ENCODE assay signal across 11 cellular contexts in the genomic region with DNA sequence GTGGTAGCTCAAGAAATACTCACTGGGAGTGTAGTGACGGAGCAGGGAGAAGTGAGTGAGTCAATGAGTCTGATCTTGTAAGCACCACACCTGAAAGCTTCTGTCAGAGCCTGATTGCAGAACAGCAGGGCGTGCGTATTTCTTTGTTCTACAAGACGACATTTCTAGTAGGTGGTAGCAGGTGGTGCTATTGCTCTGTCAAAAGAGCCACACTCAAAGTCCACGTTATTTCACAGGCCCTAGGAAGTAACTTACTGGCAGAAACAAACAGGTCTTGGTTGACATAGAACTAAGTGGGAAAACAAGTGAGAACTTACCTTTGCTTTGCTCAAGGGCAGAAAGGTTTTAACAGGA. TPM values are rescaled to one million over a fixed set of nuclear protein-coding genes. Genes with fewer than 3 reads are reported as not detected.
DNase-seq lines count a peak whose midpoint lies in the region; ATAC-seq, FAIRE-seq and TF ChIP-seq lines count a peak whose summit lies in the region.
"Had no signal": no experiment of that assay in that cellular context is flagged by ENCODE, and none has a peak within 500 bp of the region (broad histone marks: within the 10 kb centered on the region; RNA-seq: fewer than 3 reads in every experiment).

No MANE protein-coding gene starts in this region.

- POLR2A ChIA-PET in SK-N-SH (lab: Yijun Ruan, JAX) (no interaction called here), OCI-LY7 (lab: Charles Lee) (interaction anchor here (0.7 to 5.7 kb wide), 4 partner anchors 10 to 38 kb away, joined by 3 to 51 read pairs (median 4); no protein-coding TSS in a partner anchor)

- FAIRE-seq in small intestine (lab: Jason Lieb, UNC) = no peak
- FAIRE-seq: astrocyte had no signal

- no peak for TF ChIP-seq EP300 in SK-N-SH (IDR thresholded peaks at IDR 0.05; ENCODE audit: borderline replicate concordance in 1 of 2, low read depth in 1 of 2, low read length in 1 of 2)

- 81% methylated on average over 5 of the region's 5 CpGs for WGBS in SK-N-SH (ENCODE audit: low lambda C conversion rate)
- 17 to 55% (median 19%) methylated on average over 5 of the region's 5 CpGs for WGBS in small intestine, 3 donors

- H4K20me1 ChIP-seq in SK-N-SH (ENCODE audit: insufficient read depth) (no peaks in the 10 kb centered on the region), OCI-LY7 (ENCODE audit: insufficient read depth, low read length) (no peaks in the 10 kb centered on the region)
- H4K20me1 ChIP-seq: BLaER1 treated with 17β-estradiol and CSF1 and Interleukin-3, amounts not matched to agents 10 nM and 100 nM had no signal

- H3K4me2 ChIP-seq in SK-N-SH (no peak overlapping the region), OCI-LY7 (ENCODE audit: low read length) (no peak overlapping the region)

- H3K4me3 ChIP-seq in SK-N-SH (ENCODE audit: low read depth in 2 of 2, low read length in 1 of 2) = no peak overlapping the region
- no peak overlapping the region for H3K4me3 ChIP-seq in OCI-LY7 (ENCODE audit: low read depth, low read length, poor library complexity, severe bottlenecking)
- no peak overlapping the region for H3K4me3 ChIP-seq in small intestine (ENCODE audit: low read depth in 1 of 2, low read length in 2 of 2)
- H3K4me3 ChIP-seq: BLaER1 treated with 17β-estradiol and CSF1 and Interleukin-3, amounts not matched to agents 10 nM and 100 nM had no signal

- peaks cover 0 to 6% of the 10 kb centered on the region in 2 experiments; a peak in 2 of 4 replicates for H3K4me1 ChIP-seq in SK-N-SH (ENCODE audit: control insufficient read depth in 1 of 2, insufficient read depth in 2 of 2, low read depth in 1 of 2, low read length in 1 of 2)
- H3K4me1 ChIP-seq in OCI-LY7 (ENCODE audit: insufficient read depth, low read length, poor library complexity, severe bottlenecking) = peaks cover 41% of the 10 kb centered on the region
- H3K4me1 ChIP-seq in small intestine (ENCODE audit: control insufficient read depth in 2 of 2, insufficient read depth in 1 of 2, low read depth in 1 of 2, low read length in 1 of 2) = no peaks in the 10 kb centered on the region

- ATAC-seq in SK-N-SH treated with all-trans-retinoic acid at 6 μM for 48 hours (no peak), esophagus mucosa (peak; percentile 97), GM21447 (IDR thresholded peaks at IDR 0.05; ENCODE audit: unreplicated experiment) (no peak), GM21381 (IDR thresholded peaks at IDR 0.05; ENCODE audit: unreplicated experiment) (no peak)

- H3F3A ChIP-seq in SK-N-SH (replicated peaks; ENCODE audit: insufficient read depth) = no peaks in the 10 kb centered on the region

- no peaks in the 10 kb centered on the region for H3K9me3 ChIP-seq in SK-N-SH
- H3K9me3 ChIP-seq in OCI-LY7 (ENCODE audit: low read length) = no peaks in the 10 kb centered on the region
- no peaks in the 10 kb centered on the region for H3K9me3 ChIP-seq in small intestine (ENCODE audit: control insufficient read depth, low read depth)

- CTCF ChIA-PET in SK-N-SH (lab: Yijun Ruan, JAX) = no interaction called here
- CTCF ChIA-PET in OCI-LY7 (lab: Charles Lee; ENCODE audit: unreplicated experiment) = interaction anchor here (1.0 to 3.1 kb wide), 2 partner anchors 10 to 423 kb away, joined by 4 to 12 read pairs; no protein-coding TSS in a partner anchor

- TF ChIP-seq CTCF in SK-N-SH (IDR thresholded peaks at IDR 0.05) (0 out of 2 replicates have a peak, but pooled peaks have one; percentile 12), OCI-LY7 (conservative IDR thresholded peaks at IDR 0.05; ENCODE audit: low read length) (peak; percentile 81)

- BruUV-seq in OCI-LY7 (replicated peaks; lab: Mats Ljungman, UMichigan) = no TSS peak

- H2AFZ ChIP-seq in SK-N-SH (ENCODE audit: low read depth) (no peak overlapping the region), OCI-LY7 (ENCODE audit: low read length) (0 out of 2 replicates have a peak overlapping the region, but pooled peaks have one; percentile 24)

- H3K27me3 ChIP-seq in SK-N-SH (ENCODE audit: insufficient read depth) = no peaks in the 10 kb centered on the region
- H3K27me3 ChIP-seq in small intestine (ENCODE audit: control insufficient read depth in 2 of 2, insufficient read depth in 2 of 2, low read length in 2 of 2) = no peaks in the 10 kb centered on the region
- H3K27me3 ChIP-seq: BLaER1 treated with 17β-estradiol and CSF1 and Interleukin-3, amounts not matched to agents 10 nM and 100 nM had no signal

- DNase-seq in SK-N-SH (no peak), OCI-LY7 (ENCODE audit: low spot score) (peak; percentile 82), small intestine (peak; percentile 82)
- DNase-seq in stimulated activated CD8-positive, alpha-beta memory T cell treated with anti-CD3 and anti-CD28 coated beads, Interleukin-4, amount 100 ng/mL, for 48 hours = no peak

- no peaks in the 10 kb centered on the region for H3K9me2 ChIP-seq in SK-N-SH
- no peaks in the 10 kb centered on the region for H3K9me2 ChIP-seq in OCI-LY7 (ENCODE audit: insufficient read depth, low read length)

- H3K27ac ChIP-seq in SK-N-SH (ENCODE audit: low read depth in 2 of 2, low read length in 1 of 2) (no peak overlapping the region), OCI-LY7 (ENCODE audit: low read depth, low read length, poor library complexity, severe bottlenecking) (no peak overlapping the region), small intestine (ENCODE audit: low read depth in 1 of 2, low read length in 1 of 2) (no peak overlapping the region)
- H3K27ac ChIP-seq: BLaER1 treated with 17β-estradiol and CSF1 and Interleukin-3, amounts not matched to agents 10 nM and 100 nM; HL-60 had no signal

- intact Hi-C loops in OCI-LY7 (cut with micrococcal nuclease; ENCODE audit: unreplicated experiment) = no loop called here

- H3K36me3 ChIP-seq in SK-N-SH (replicated peaks in 1 of 2; ENCODE audit: control insufficient read depth in 1 of 2, insufficient read depth in 2 of 2, low read length in 1 of 2) (no peaks in the 10 kb centered on the region), OCI-LY7 (ENCODE audit: insufficient read depth, low read length) (no peaks in the 10 kb centered on the region), small intestine (ENCODE audit: control insufficient read depth in 2 of 2, insufficient read depth in 2 of 2, low read length in 2 of 2) (no peaks in the 10 kb centered on the region)
- H3K36me3 ChIP-seq: BLaER1 treated with 17β-estradiol and CSF1 and Interleukin-3, amounts not matched to agents 10 nM and 100 nM had no signal

- no peaks in the 10 kb centered on the region for H3K79me2 ChIP-seq in SK-N-SH (ENCODE audit: insufficient read depth)
- no peaks in the 10 kb centered on the region for H3K79me2 ChIP-seq in OCI-LY7 (ENCODE audit: insufficient read depth, low read depth, low read length)

- H3K9ac ChIP-seq in SK-N-SH = no peak overlapping the region
- H3K9ac ChIP-seq: BLaER1 treated with 17β-estradiol and CSF1 and Interleukin-3, amounts not matched to agents 10 nM and 100 nM had no signal

- TF ChIP-seq RAD21 in SK-N-SH (IDR thresholded peaks at IDR 0.05; ENCODE audit: low read length) = peak; percentile 44

TF ChIP-seq in SK-N-SH, 30 proteins besides CTCF, POLR2A, EP300 and RAD21 (continues in another document):
- no peak for TF ChIP-seq MEF2A (IDR thresholded peaks at IDR 0.05; ENCODE audit: borderline replicate concordance, low read depth)

TF ChIP-seq in SK-N-SH treated with all-trans-retinoic acid at 6 μM for 48 hours, 23 proteins besides CTCF, POLR2A, EP300 and RAD21 (continues in another document):
- TF ChIP-seq ZC3H10 (CRISPR knock-in tag; IDR thresholded peaks at IDR 0.05) = no peak
- no peak for TF ChIP-seq ZFP30 (CRISPR knock-in tag; IDR thresholded peaks at IDR 0.05)
- TF ChIP-seq, protein P1, sequence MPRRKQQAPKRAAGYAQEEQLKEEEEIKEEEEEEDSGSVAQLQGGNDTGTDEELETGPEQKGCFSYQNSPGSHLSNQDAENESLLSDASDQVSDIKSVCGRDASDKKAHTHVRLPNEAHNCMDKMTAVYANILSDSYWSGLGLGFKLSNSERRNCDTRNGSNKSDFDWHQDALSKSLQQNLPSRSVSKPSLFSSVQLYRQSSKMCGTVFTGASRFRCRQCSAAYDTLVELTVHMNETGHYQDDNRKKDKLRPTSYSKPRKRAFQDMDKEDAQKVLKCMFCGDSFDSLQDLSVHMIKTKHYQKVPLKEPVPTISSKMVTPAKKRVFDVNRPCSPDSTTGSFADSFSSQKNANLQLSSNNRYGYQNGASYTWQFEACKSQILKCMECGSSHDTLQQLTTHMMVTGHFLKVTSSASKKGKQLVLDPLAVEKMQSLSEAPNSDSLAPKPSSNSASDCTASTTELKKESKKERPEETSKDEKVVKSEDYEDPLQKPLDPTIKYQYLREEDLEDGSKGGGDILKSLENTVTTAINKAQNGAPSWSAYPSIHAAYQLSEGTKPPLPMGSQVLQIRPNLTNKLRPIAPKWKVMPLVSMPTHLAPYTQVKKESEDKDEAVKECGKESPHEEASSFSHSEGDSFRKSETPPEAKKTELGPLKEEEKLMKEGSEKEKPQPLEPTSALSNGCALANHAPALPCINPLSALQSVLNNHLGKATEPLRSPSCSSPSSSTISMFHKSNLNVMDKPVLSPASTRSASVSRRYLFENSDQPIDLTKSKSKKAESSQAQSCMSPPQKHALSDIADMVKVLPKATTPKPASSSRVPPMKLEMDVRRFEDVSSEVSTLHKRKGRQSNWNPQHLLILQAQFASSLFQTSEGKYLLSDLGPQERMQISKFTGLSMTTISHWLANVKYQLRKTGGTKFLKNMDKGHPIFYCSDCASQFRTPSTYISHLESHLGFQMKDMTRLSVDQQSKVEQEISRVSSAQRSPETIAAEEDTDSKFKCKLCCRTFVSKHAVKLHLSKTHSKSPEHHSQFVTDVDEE (CRISPR knock-in tag; IDR thresholded peaks at IDR 0.05) = no peak
- no peak for TF ChIP-seq SNAI2 (CRISPR knock-in tag; IDR thresholded peaks at IDR 0.05)
- no peak for TF ChIP-seq ISL1 (CRISPR knock-in tag; IDR thresholded peaks at IDR 0.05)
- TF ChIP-seq ZNF565 (CRISPR knock-in tag; conservative IDR thresholded peaks at IDR 0.05; ENCODE audit: low read depth) = no peak

RNA-seq across cellular contexts. Expression of a gene that starts 46.4 kb away (rescaled TPM):
- polyA plus RNA-seq in SK-N-SH (2012; rRNA removed) (9.2 and 12.4 TPM in 2 replicates), small intestine (10 to 100 TPM in 2 of 3 donors, 1 to 10 TPM in 1; 6.5 to 28.6 (median 11.9) TPM)
- polyA plus RNA-seq in SK-N-SH (2012; cell fraction: cytosol; rRNA removed) = 11.2 and 13.1 TPM in 2 replicates
- polyA plus RNA-seq in SK-N-SH (2012; cell fraction: nucleus; rRNA removed) = 11.7 and 15.6 TPM in 2 replicates
- total RNA-seq in OCI-LY7 (2014; rRNA removed; shearing (Covaris generic)) = 0.79 and 1.5 TPM in 2 replicates
- total RNA-seq in OCI-LY7 (2022) (0.13 and 0.39 TPM in 2 replicates), esophagus mucosa (16.0 TPM)

Comparison
In these comparisons a context has a peak if more than half of its experiments do, and no peak if none do; other contexts are left out.
1. DNase-seq: peak in OCI-LY7 (single experiment) and small intestine (single experiment); none in SK-N-SH (single experiment) and stimulated activated CD8-positive, alpha-beta memory T cell treated with anti-CD3 and anti-CD28 coated beads, Interleukin-4, amount 100 ng/mL, for 48 hours (single experiment).